8 cellular contexts compared by ENCODE assay signal in the genomic region with DNA sequence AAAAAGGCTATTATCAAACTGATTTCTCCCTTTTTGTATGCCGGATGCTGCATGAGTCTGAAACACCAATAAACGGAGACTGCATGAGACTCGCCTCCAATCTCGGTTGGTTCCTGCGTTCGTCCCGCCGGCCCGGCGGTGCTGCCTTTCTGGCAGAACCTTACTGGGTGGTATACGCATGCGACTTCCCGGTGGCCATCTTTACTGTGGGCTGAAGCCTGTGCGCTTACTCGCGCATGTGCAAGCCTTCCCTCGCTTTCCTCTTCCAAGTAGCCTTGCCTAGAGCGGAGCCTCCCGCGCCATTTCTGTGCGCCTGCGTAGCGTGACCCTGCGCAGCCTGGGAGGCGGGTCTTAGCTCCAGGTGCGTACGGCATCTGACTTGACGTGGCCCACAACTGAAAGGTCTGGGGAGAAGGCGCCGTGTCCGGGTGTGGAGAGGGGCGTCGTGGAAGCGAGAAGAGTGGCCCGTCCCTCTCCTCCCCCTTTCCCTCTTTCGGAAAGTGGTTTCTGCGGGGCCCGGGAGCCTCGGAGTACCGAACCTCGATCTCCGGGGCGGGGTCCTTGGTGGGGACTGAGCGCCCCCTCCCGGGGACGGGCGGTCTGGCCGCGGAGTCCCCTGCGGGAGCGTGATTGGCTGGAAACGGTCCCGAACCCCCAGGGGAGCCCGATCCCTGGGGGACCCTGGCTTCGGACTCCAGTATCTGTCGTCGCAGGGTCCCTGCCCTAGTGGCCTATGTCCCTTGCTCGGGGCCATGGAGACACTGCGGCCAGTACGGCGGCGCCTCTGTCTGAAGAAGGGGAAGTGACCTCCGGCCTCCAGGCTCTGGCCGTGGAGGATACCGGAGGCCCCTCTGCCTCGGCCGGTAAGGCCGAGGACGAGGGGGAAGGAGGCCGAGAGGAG. TPM values are rescaled to one million over a fixed set of nuclear protein-coding genes. Genes with fewer than 3 reads are reported as not detected.
DNase-seq lines count a peak whose midpoint lies in the region; ATAC-seq and TF ChIP-seq lines count a peak whose summit lies in the region.

A gene (plus strand): TSS at position 360 of the 901 bp plus-strand sequence. CDS start 374 bp downstream, at position 734.

- H3K9me3 ChIP-seq in HAP-1 (no peaks in the 10 kb centered on the region), MM.1S (replicated peaks; ENCODE audit: insufficient read depth, low read length) (no peaks in the 10 kb centered on the region), neuron (ENCODE audit: low read length) (no peaks in the 10 kb centered on the region)

- in situ Hi-C loops in HAP-1 (cut with MboI; ENCODE audit: low sequenced_read_pairs), result no loop called here

- H3K36me3 ChIP-seq in HAP-1 (replicated peaks), result peaks cover 35% of the 10 kb centered on the region
- no peaks in the 10 kb centered on the region for H3K36me3 ChIP-seq in MM.1S (replicated peaks; ENCODE audit: insufficient read depth, low read length)
- H3K36me3 ChIP-seq in neuron (ENCODE audit: insufficient read depth, low read length), result peaks cover 24% of the 10 kb centered on the region

- peak within 1 kb of the TSS; percentile 88 for H3K9ac ChIP-seq in MM.1S (ENCODE audit: low read length)

- H3K9me2 ChIP-seq in MM.1S (replicated peaks; ENCODE audit: insufficient read depth, low read length), result no peaks in the 10 kb centered on the region

- H3K4me3 ChIP-seq in HAP-1, result peak within 1 kb of the TSS; percentile 69
- H3K4me3 ChIP-seq in MM.1S (ENCODE audit: low read length), result peak within 1 kb of the TSS; percentile 88
- peak within 1 kb of the TSS; percentile 67 for H3K4me3 ChIP-seq in neuron (ENCODE audit: low read length)

- H3K79me2 ChIP-seq in MM.1S (ENCODE audit: low read length), result peaks cover 42% of the 10 kb centered on the region

- DNase-seq in GDM1 (lab: John Stamatoyannopoulos, UW), result peak; percentile 99
- peak; percentile 98 for DNase-seq in HAP-1 (ENCODE audit: low spot score in 2 of 2)
- DNase-seq in MM.1S, result peak; percentile 99
- DNase-seq in SIG-M5 treated with dmso at 0.1 percent for 504 hours (lab: John Stamatoyannopoulos, UW; ENCODE audit: unreplicated experiment), result peak; percentile 99
- peak; percentile 96 for DNase-seq in activated gamma-delta T cell treated with anti-CD3 and anti-CD28 coated beads, Interleukin-2, amount 50 U/mL, for 16 hours (ENCODE audit: low read depth)
- peak; percentile 96 to 98 for DNase-seq in foreskin keratinocyte

- H3K27ac ChIP-seq in MM.1S (ENCODE audit: low read length) (peak within 1 kb of the TSS; percentile 87), foreskin keratinocyte (peak within 1 kb of the TSS; percentile 71)

- peaks cover 39% of the 10 kb centered on the region for H3F3A ChIP-seq in MM.1S (ENCODE audit: insufficient read depth, low read length)

- H4K20me1 ChIP-seq in MM.1S (ENCODE audit: insufficient read depth, low read length), result no peaks in the 10 kb centered on the region

- ATAC-seq in foreskin keratinocyte, result peak; percentile 60

- H3K27me3 ChIP-seq in HAP-1 (ENCODE audit: low read depth), result no peaks in the 10 kb centered on the region
- H3K27me3 ChIP-seq in MM.1S (replicated peaks; ENCODE audit: insufficient read depth, low read length), result no peaks in the 10 kb centered on the region
- H3K27me3 ChIP-seq in foreskin keratinocyte, result peaks cover 7% of the 10 kb centered on the region
- no peaks in the 10 kb centered on the region for H3K27me3 ChIP-seq in neuron (ENCODE audit: insufficient read depth, low read length)

- peak within 1 kb of the TSS; percentile 73 for H2AFZ ChIP-seq in MM.1S (ENCODE audit: low read length)
- H2AFZ ChIP-seq in neuron (ENCODE audit: low read depth, low read length), result peak within 1 kb of the TSS; percentile 7

- peak within 1 kb of the TSS; percentile 74 for H3K4me2 ChIP-seq in MM.1S (ENCODE audit: low read depth, low read length)

- H3K4me1 ChIP-seq in HAP-1 (peaks cover 30% of the 10 kb centered on the region), MM.1S (ENCODE audit: low read length) (peaks cover 27% of the 10 kb centered on the region), foreskin keratinocyte (no peaks in the 10 kb centered on the region), neuron (ENCODE audit: insufficient read depth, low read length) (peaks cover 39% of the 10 kb centered on the region)

- peak; percentile 83 for TF ChIP-seq CTCF in MM.1S (IDR thresholded peaks at IDR 0.05; ENCODE audit: low read length)
- TF ChIP-seq CTCF in foreskin keratinocyte (conservative IDR thresholded peaks at IDR 0.05), result peak; percentile 97
- TF ChIP-seq CTCF in subcutaneous adipose tissue (IDR thresholded peaks at IDR 0.05; ENCODE audit: low read depth), result no peak

RNA-seq across cellular contexts. Expression of the gene that starts here (rescaled TPM):
- total RNA-seq in foreskin keratinocyte (41.9 and 50.4 TPM in 2 replicates), subcutaneous adipose tissue (10 to 100 TPM; 13.5 to 23.6 (median 19.2) TPM)
- polyA plus RNA-seq in foreskin keratinocyte, result 51.7 and 54.6 TPM in 2 replicates

Comparison
In these comparisons a context has a peak if more than half of its experiments do, and no peak if none do; other contexts are left out.
1. Peak in every context shown above with its lines: DNase-seq, ATAC-seq, H3K4me3 ChIP-seq and H3K27ac ChIP-seq.